ENCODE assay signal across 8 cellular contexts in genomic region chr2:56009758-56010534, GRCh38.
A peak's percentile ranks its signal among the peaks of the same experiment; 100 is the strongest.
DNase-seq lines count a peak whose midpoint lies in the region; ATAC-seq and TF ChIP-seq lines count a peak whose summit lies in the region.

No MANE protein-coding gene starts in this region.

- DNase-seq in SIG-M5 treated with dmso at 0.1 percent for 504 hours (lab: John Stamatoyannopoulos, UW; ENCODE audit: unreplicated experiment) (peak; percentile 42), SIG-M5 (lab: John Stamatoyannopoulos, UW) (no peak), NCI-H345 treated with DMSO at 0.1 percent for 48 hours (lab: John Stamatoyannopoulos, UW; ENCODE audit: unreplicated experiment) (peak; percentile 47), choroid plexus epithelial cell (ENCODE audit: low read depth) (peak; percentile 81), osteoblast (ENCODE audit: insufficient read length, low spot score, missing footprints) (no peak)
- DNase-seq in activated CD4-positive, alpha-beta T cell treated with anti-CD3 and anti-CD28 coated beads for 4 hours, result no peak

- ATAC-seq in GM19035 (IDR thresholded peaks at IDR 0.05; ENCODE audit: unreplicated experiment) (no peak), GM21786 (IDR thresholded peaks at IDR 0.05; ENCODE audit: unreplicated experiment) (no peak)

- H3K27ac ChIP-seq in osteoblast (ENCODE audit: low read depth, low read length), result peak overlapping the region; percentile 73

- no peaks in the 10 kb centered on the region for H3K79me2 ChIP-seq in osteoblast (ENCODE audit: insufficient read depth, low read length)

- H2AFZ ChIP-seq in osteoblast (ENCODE audit: low read length), result no peak overlapping the region

- H3K4me2 ChIP-seq in osteoblast (ENCODE audit: insufficient read depth, low read length), result peak overlapping the region; percentile 62

- H4K20me1 ChIP-seq in osteoblast (ENCODE audit: insufficient read depth, low read length), result no peaks in the 10 kb centered on the region

- no peaks in the 10 kb centered on the region for H3K9me3 ChIP-seq in osteoblast (ENCODE audit: low read depth, low read length)

- H3K4me3 ChIP-seq in choroid plexus epithelial cell (ENCODE audit: low read depth, low read length) (no peak overlapping the region), osteoblast (ENCODE audit: insufficient read depth, low read length) (no peak overlapping the region)

- H3K36me3 ChIP-seq in osteoblast (ENCODE audit: insufficient read depth, low read length), result no peaks in the 10 kb centered on the region

- TF ChIP-seq CTCF in choroid plexus epithelial cell (conservative IDR thresholded peaks at IDR 0.05; ENCODE audit: low read depth, low read length), result peak; percentile 63
- peak; percentile 74 for TF ChIP-seq CTCF in osteoblast (IDR thresholded peaks at IDR 0.05; ENCODE audit: extremely low read depth, low read depth, low read length)

- H3K27me3 ChIP-seq in osteoblast (ENCODE audit: insufficient read depth, low read length), result no peaks in the 10 kb centered on the region

- peaks cover 14% of the 10 kb centered on the region for H3K4me1 ChIP-seq in osteoblast (ENCODE audit: insufficient read depth, low read length)

Comparison
In these comparisons a context has a peak if more than half of its experiments do, and no peak if none do; other contexts are left out.
1. DNase-seq: peak in SIG-M5 treated with dmso at 0.1 percent for 504 hours (single experiment), NCI-H345 treated with DMSO at 0.1 percent for 48 hours (single experiment) and choroid plexus epithelial cell (single experiment); none in SIG-M5 (single experiment), osteoblast (single experiment) and activated CD4-positive, alpha-beta T cell treated with anti-CD3 and anti-CD28 coated beads for 4 hours (0 of 2).